In the genomic region with DNA sequence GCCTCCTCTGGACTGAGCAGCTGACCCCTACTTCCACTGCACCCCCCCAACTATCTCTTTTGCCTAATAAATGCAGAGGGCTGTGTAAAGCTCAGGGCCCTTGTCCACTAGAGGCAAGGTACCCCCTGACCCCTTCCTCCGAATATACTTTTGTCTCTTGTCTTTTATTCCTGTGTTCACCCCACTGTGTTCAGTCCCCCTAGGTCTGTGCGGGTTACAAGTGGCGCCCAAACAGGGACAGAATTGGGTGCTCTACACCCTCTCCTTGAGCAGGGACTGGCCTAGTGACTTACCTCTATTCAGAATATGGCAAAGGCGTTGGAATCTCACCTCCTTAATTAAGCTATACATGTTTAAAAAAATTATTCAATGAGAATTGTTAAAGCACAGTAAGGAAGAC, we compare ENCODE assay signal across 12 cellular contexts. TPM values are rescaled to one million over a fixed set of nuclear protein-coding genes. Genes with fewer than 3 reads are reported as not detected.
DNase-seq lines count a peak whose midpoint lies in the region; ATAC-seq and TF ChIP-seq lines count a peak whose summit lies in the region.
"Had no signal": no experiment of that assay in that cellular context is flagged by ENCODE, and none has a peak within 500 bp of the region (broad histone marks: within the 10 kb centered on the region; RNA-seq: fewer than 3 reads in every experiment).

No MANE protein-coding gene starts in this region.

- no peak overlapping the region for H2AK5ac ChIP-seq in IMR-90 (ENCODE audit: low read depth, low read length)
- H2AK5ac ChIP-seq in mesendoderm (ENCODE audit: low read length): no peak overlapping the region

- WGBS in IMR-90 (ENCODE audit: extremely low coverage in 2 of 2, insufficient read length in 1 of 2), 2 experiments: 100% methylated on average over 1 of the region's 4 CpGs; no CpG with 5 or more reads in 1 of the 2 experiments
- 89% methylated on average over 4 of the region's 4 CpGs for WGBS in mammary epithelial cell (ENCODE audit: low coverage, missing lambda C conversion rate)
- no CpG with 5 or more reads among the region's 4 CpGs for WGBS in mesendoderm (ENCODE audit: extremely low coverage, insufficient coverage, low lambda C conversion rate)

- no peak overlapping the region for H3K4me3 ChIP-seq in IMR-90 (ENCODE audit: insufficient read depth, low read depth, low read length)
- no peak overlapping the region for H3K4me3 ChIP-seq in mammary epithelial cell (replicated peaks in 1 of 3; ENCODE audit: insufficient read depth in 1 of 3, low read depth in 2 of 3, low read length in 3 of 3)
- H3K4me3 ChIP-seq in mesendoderm (ENCODE audit: low read length): no peak overlapping the region
- H3K4me3 ChIP-seq: cardiac muscle cell had no signal

- in situ Hi-C loops in IMR-90 (cut with MboI; ENCODE audit: low sequenced_read_pairs): no loop called here
- in situ Hi-C loops in mammary epithelial cell (cut with MboI; ENCODE audit: low sequenced_read_pairs in 2 of 2): no loop called here

- no peak for TF ChIP-seq RAD21 in IMR-90 (IDR thresholded peaks at IDR 0.05; ENCODE audit: low read length)

- peaks cover 52% of the 10 kb centered on the region for H3K36me3 ChIP-seq in IMR-90 (ENCODE audit: control insufficient read depth, insufficient read depth, low read length)
- peaks cover 7% of the 10 kb centered on the region for H3K36me3 ChIP-seq in mammary epithelial cell (ENCODE audit: insufficient read depth, low read length)
- peaks cover 10% of the 10 kb centered on the region for H3K36me3 ChIP-seq in mesendoderm (ENCODE audit: control insufficient read depth, insufficient read depth, low read length)

- no peak overlapping the region for H3K9ac ChIP-seq in IMR-90 (ENCODE audit: low read depth, low read length)
- H3K9ac ChIP-seq in mammary epithelial cell (ENCODE audit: insufficient read depth, low read length): no peak overlapping the region
- no peak overlapping the region for H3K9ac ChIP-seq in mesendoderm (ENCODE audit: low read length)

- H3K4me1 ChIP-seq in IMR-90 (ENCODE audit: control insufficient read depth, insufficient read depth, low read length) (no peaks in the 10 kb centered on the region), mammary epithelial cell (ENCODE audit: insufficient read depth, low read length) (no peaks in the 10 kb centered on the region), mesendoderm (ENCODE audit: control insufficient read depth, low read depth, low read length) (no peaks in the 10 kb centered on the region)

- H4K20me1 ChIP-seq in IMR-90 (ENCODE audit: insufficient read depth, low read length) (no peaks in the 10 kb centered on the region), mammary epithelial cell (ENCODE audit: insufficient read depth, low read length) (no peaks in the 10 kb centered on the region)

- TF ChIP-seq CTCF in IMR-90 (conservative IDR thresholded peaks at IDR 0.05; ENCODE audit: low read depth, low read length) (no peak), mammary epithelial cell (conservative IDR thresholded peaks at IDR 0.05 in 1 of 2, IDR thresholded peaks at IDR 0.05 in 1 of 2; ENCODE audit: extremely low read depth in 1 of 2, insufficient read depth in 1 of 2, low read depth in 1 of 2, low read length in 2 of 2) (no peak)

- POLR2A ChIA-PET in IMR-90 (lab: Charles Lee; ENCODE audit: unreplicated experiment): no interaction called here

- no peak overlapping the region for H2BK20ac ChIP-seq in IMR-90 (ENCODE audit: low read depth, low read length)

- no peak for ATAC-seq in IMR-90 (ENCODE audit: low read depth)

- H3K23ac ChIP-seq in IMR-90 (ENCODE audit: low read depth, low read length): no peak overlapping the region
- H3K23ac ChIP-seq in mesendoderm (ENCODE audit: low read length): no peak overlapping the region

- no peak overlapping the region for H3K4ac ChIP-seq in IMR-90 (ENCODE audit: low read depth, low read length)
- H3K4ac ChIP-seq in mesendoderm (ENCODE audit: low read depth, low read length): no peak overlapping the region

- no peaks in the 10 kb centered on the region for H3K9me1 ChIP-seq in IMR-90 (ENCODE audit: insufficient read depth, low read length)

- CTCF ChIA-PET in IMR-90 (lab: Yijun Ruan, JAX): no interaction called here
- CTCF ChIA-PET in mammary epithelial cell (lab: Charles Lee; ENCODE audit: low non-redundant PET): no interaction called here

- H4K8ac ChIP-seq in IMR-90 (ENCODE audit: low read depth in 2 of 2, low read length in 2 of 2) (no peak overlapping the region), mesendoderm (ENCODE audit: low read depth, low read length) (no peak overlapping the region)

- BruUV-seq in IMR-90 (replicated peaks; lab: Mats Ljungman, UMichigan) (no TSS peak), mammary epithelial cell (replicated peaks; lab: Mats Ljungman, UMichigan) (no TSS peak)

- peaks cover 2 to 16% of the 10 kb centered on the region in 2 experiments; a peak in 2 of 4 replicates for H3K79me1 ChIP-seq in IMR-90 (ENCODE audit: low read depth in 1 of 2, low read length in 2 of 2)
- H3K79me1 ChIP-seq in mesendoderm (ENCODE audit: low read length): no peaks in the 10 kb centered on the region

- no peak overlapping the region for H3K4me2 ChIP-seq in IMR-90 (ENCODE audit: low read depth, low read length)
- H3K4me2 ChIP-seq in mammary epithelial cell (ENCODE audit: insufficient read depth, low read depth, low read length): no peak overlapping the region
- no peak overlapping the region for H3K4me2 ChIP-seq in mesendoderm (ENCODE audit: low read length)

- H2AFZ ChIP-seq in IMR-90 (replicated peaks; ENCODE audit: low read length, poor library complexity): no peak overlapping the region
- H2AFZ ChIP-seq in mammary epithelial cell (ENCODE audit: low read depth, low read length): no peak overlapping the region

- no peak overlapping the region for H2BK15ac ChIP-seq in IMR-90 (ENCODE audit: low read depth, low read length)
- H2BK15ac ChIP-seq in mesendoderm (replicated peaks; ENCODE audit: low read depth): no peak overlapping the region

- H2BK5ac ChIP-seq in IMR-90 (ENCODE audit: low read depth, low read length, poor library complexity, severe bottlenecking): no peak overlapping the region
- H2BK5ac ChIP-seq in mesendoderm (ENCODE audit: low read length): no peak overlapping the region

- H3K27me3 ChIP-seq in IMR-90 (ENCODE audit: control insufficient read depth, insufficient read depth, low read length) (no peaks in the 10 kb centered on the region), mammary epithelial cell (ENCODE audit: insufficient read depth, low read length) (no peaks in the 10 kb centered on the region), mesendoderm (ENCODE audit: insufficient read depth, low read length, poor library complexity) (no peaks in the 10 kb centered on the region)
- H3K27me3 ChIP-seq: cardiac muscle cell had no signal

- peaks cover 76% of the 10 kb centered on the region for H3K9me3 ChIP-seq in IMR-90 (ENCODE audit: control insufficient read depth, insufficient read depth, low read length)
- peaks cover 33% of the 10 kb centered on the region for H3K9me3 ChIP-seq in mammary epithelial cell (replicated peaks; ENCODE audit: insufficient read depth, low read length)

- intact Hi-C loops in IMR-90 (cut with micrococcal nuclease): no loop called here
- intact Hi-C loops in mammary epithelial cell (cut with micrococcal nuclease): no loop called here

- H2BK120ac ChIP-seq in IMR-90 (ENCODE audit: low read depth, low read length) (no peak overlapping the region), mesendoderm (ENCODE audit: low read depth, low read length) (no peak overlapping the region)

- H3K18ac ChIP-seq in IMR-90 (ENCODE audit: low read depth, low read length) (no peak overlapping the region), mesendoderm (ENCODE audit: low read length) (no peak overlapping the region)

- H3K79me2 ChIP-seq in mammary epithelial cell (ENCODE audit: insufficient read depth, low read length) (peaks cover 3% of the 10 kb centered on the region), mesendoderm (ENCODE audit: control insufficient read depth, insufficient read depth, low read length) (no peaks in the 10 kb centered on the region)

- DNase-seq in DMS53 (lab: John Stamatoyannopoulos, UW) (peak; percentile 25), DMS53 treated with DMSO at 0.1 percent for 48 hours (lab: John Stamatoyannopoulos, UW; ENCODE audit: unreplicated experiment) (no peak), IMR-90 (peak; percentile 13), mammary epithelial cell (peak; percentile 24), mesendoderm (peak; percentile 66), NOMO-1 (lab: John Stamatoyannopoulos, UW; ENCODE audit: unreplicated experiment in 2 of 2) (no peak), EL (no peak)
- no peak for DNase-seq in activated effector memory CD4-positive, alpha-beta T cell treated with Interleukin-2 at 50 U/mL for 16 hours
- DNase-seq: 8988T, HFFc6, occipital lobe had no signal

- TF ChIP-seq POLR2A in IMR-90 (IDR thresholded peaks at IDR 0.05; ENCODE audit: low read depth, low read length): no peak

- H3K27ac ChIP-seq in IMR-90 (ENCODE audit: insufficient read depth, low read length) (no peak overlapping the region), mammary epithelial cell (ENCODE audit: insufficient read depth, low read depth, low read length) (no peak overlapping the region), mesendoderm (ENCODE audit: low read depth, low read length) (no peak overlapping the region)
- H3K27ac ChIP-seq: cardiac muscle cell had no signal

- dilution Hi-C loops in IMR-90 (cut with HindIII; ENCODE audit: low sequenced_read_pairs, unreplicated experiment): no loop called here
- dilution Hi-C loops in mammary epithelial cell (cut with HindIII; ENCODE audit: low sequenced_read_pairs): no loop called here

- no peak overlapping the region for H2AK9ac ChIP-seq in IMR-90 (replicated peaks; ENCODE audit: low read depth, low read length, poor library complexity)

- no peak overlapping the region for H4K91ac ChIP-seq in IMR-90 (ENCODE audit: insufficient read depth, low read depth, low read length)

- H3K56ac ChIP-seq in IMR-90 (ENCODE audit: extremely low read depth, insufficient read depth, low read length) (no peak overlapping the region), mesendoderm (ENCODE audit: low read length) (no peak overlapping the region)

- H4K5ac ChIP-seq in IMR-90 (ENCODE audit: low read depth, low read length) (no peak overlapping the region), mesendoderm (ENCODE audit: low read length) (no peak overlapping the region)

- H3K14ac ChIP-seq in IMR-90 (replicated peaks; ENCODE audit: low read depth, low read length): no peak overlapping the region

RNA-seq across cellular contexts. Expression of gene ZNF350, which starts 15.0 kb away (rescaled TPM):
- total RNA-seq in IMR-90 (2012; rRNA removed) (12.8 and 14.0 TPM in 2 replicates), mammary epithelial cell (1 to 10 TPM; 7.7 to 8.8 TPM)
- polyA plus RNA-seq in IMR-90 (2012; rRNA removed) (3.7 and 4.7 TPM in 2 replicates), mammary epithelial cell (3.0 TPM)
- 0.93 and 4.0 TPM in 2 replicates for polyA plus RNA-seq in IMR-90 (2012; cell fraction: cytosol; rRNA removed)
- 1.0 and 9.6 TPM in 2 replicates for polyA plus RNA-seq in IMR-90 (2012; cell fraction: nucleus; rRNA removed; ENCODE audit: low replicate concordance)
- not detected for polyA minus RNA-seq in mammary epithelial cell
- 5.1 TPM for polyA plus RNA-seq in mesendoderm (2013, experiment 1 of 2)
- polyA plus RNA-seq in mesendoderm (2013, experiment 2 of 2): 5.3 TPM

RNA-seq across cellular contexts. Expression of gene ZNF615, which starts 36.4 kb away (rescaled TPM):
- total RNA-seq in IMR-90 (2012; rRNA removed) (9.7 and 10.9 TPM in 2 replicates), mammary epithelial cell (1 to 10 TPM; 7.3 to 9.5 TPM)
- polyA plus RNA-seq in IMR-90 (2012; rRNA removed) (2.0 and 2.2 TPM in 2 replicates), mammary epithelial cell (2.5 TPM)
- polyA plus RNA-seq in IMR-90 (2012; cell fraction: cytosol; rRNA removed): 0.34 and 0.95 TPM in 2 replicates
- polyA plus RNA-seq in IMR-90 (2012; cell fraction: nucleus; rRNA removed; ENCODE audit: low replicate concordance): 0.63 and 4.3 TPM in 2 replicates
- 2.4 TPM for polyA minus RNA-seq in mammary epithelial cell
- 5.7 TPM for polyA plus RNA-seq in mesendoderm (2013, experiment 1 of 2)
- 5.9 TPM for polyA plus RNA-seq in mesendoderm (2013, experiment 2 of 2)

RNA-seq across cellular contexts. Expression of gene ZNF613, which starts 44.4 kb away (rescaled TPM):
- total RNA-seq in IMR-90 (2012; rRNA removed) (7.8 and 10.4 TPM in 2 replicates), mammary epithelial cell (1 to 10 TPM; 6.0 to 6.6 TPM)
- polyA plus RNA-seq in IMR-90 (2012; rRNA removed) (2.3 and 3.3 TPM in 2 replicates), mammary epithelial cell (3.3 TPM)
- 0.73 and 0.78 TPM in 2 replicates for polyA plus RNA-seq in IMR-90 (2012; cell fraction: cytosol; rRNA removed)
- polyA plus RNA-seq in IMR-90 (2012; cell fraction: nucleus; rRNA removed; ENCODE audit: low replicate concordance): 0.60 and 3.6 TPM in 2 replicates
- 4.1 TPM for polyA minus RNA-seq in mammary epithelial cell
- polyA plus RNA-seq in mesendoderm (2013, experiment 1 of 2): 8.3 TPM
- 8.0 TPM for polyA plus RNA-seq in mesendoderm (2013, experiment 2 of 2)

RNA-seq across cellular contexts. Expression of gene ZNF614, which starts 56.6 kb away (rescaled TPM):
- total RNA-seq in IMR-90 (2012; rRNA removed) (12.4 and 13.9 TPM in 2 replicates), mammary epithelial cell (1 to 10 TPM; 8.7 to 9.1 TPM)
- polyA plus RNA-seq in IMR-90 (2012; rRNA removed) (2.5 and 3.4 TPM in 2 replicates), mammary epithelial cell (4.7 TPM)
- 0.58 and 0.68 TPM in 2 replicates for polyA plus RNA-seq in IMR-90 (2012; cell fraction: cytosol; rRNA removed)
- polyA plus RNA-seq in IMR-90 (2012; cell fraction: nucleus; rRNA removed; ENCODE audit: low replicate concordance): 0.51 and 4.0 TPM in 2 replicates
- 0.57 TPM for polyA minus RNA-seq in mammary epithelial cell
- 15.5 TPM for polyA plus RNA-seq in mesendoderm (2013, experiment 1 of 2)
- polyA plus RNA-seq in mesendoderm (2013, experiment 2 of 2): 15.7 TPM

Comparison
In these comparisons a context has a peak if more than half of its experiments do, and no peak if none do; other contexts are left out.
1. DNase-seq: peak in DMS53 (single experiment), IMR-90 (single experiment), mammary epithelial cell (single experiment) and mesendoderm (single experiment); none in DMS53 treated with DMSO at 0.1 percent for 48 hours (single experiment), NOMO-1 (0 of 2), EL (single experiment) and activated effector memory CD4-positive, alpha-beta T cell treated with Interleukin-2 at 50 U/mL for 16 hours (single experiment).